Comparison of ENCODE assay signal across 10 cellular contexts in genomic region chr6:133888931-133889556, GRCh38. TPM values are rescaled to one million over a fixed set of nuclear protein-coding genes. Genes with fewer than 3 reads are reported as not detected.
DNase-seq lines count a peak whose midpoint lies in the region; ATAC-seq and TF ChIP-seq lines count a peak whose summit lies in the region.
"Had no signal": no experiment of that assay in that cellular context is flagged by ENCODE, and none has a peak within 500 bp of the region (broad histone marks: within the 10 kb centered on the region; RNA-seq: fewer than 3 reads in every experiment).

TCF21 (plus strand) TSS chr6:133889113; CDS start chr6:133889398, 285 bp downstream.

- no peak for TF ChIP-seq CTCF in adrenal gland (IDR thresholded peaks at IDR 0.05)

- H3K4me3 ChIP-seq in adrenal gland (peak within 1 kb of the TSS in 1 of 4 donors; percentile 28), iPS-11a (ENCODE audit: low read depth, low read length) (peak within 1 kb of the TSS; percentile 49)

- H3K27me3 ChIP-seq in adrenal gland: peaks cover 53% of the 10 kb centered on the region

- TF ChIP-seq POLR2A in adrenal gland (IDR thresholded peaks at IDR 0.05): no peak

- 24 to 32% (median 27%) methylated on average over 22 of the region's 22 CpGs for WGBS in adrenal gland, 4 donors

- no peaks in the 10 kb centered on the region for H3K36me3 ChIP-seq in adrenal gland (replicated peaks in 1 of 2)

- H3K9me3 ChIP-seq in adrenal gland (replicated peaks in 1 of 3): no peaks in the 10 kb centered on the region

- DNase-seq in ELR (ENCODE audit: low read depth) (peak; percentile 20), adrenal gland (peak in 1 of 7 donors; percentile 32), renal cortical epithelial cell (ENCODE audit: low read depth) (peak; percentile 16), NCI-H2081 treated with DMSO at 0.1 percent for 48 hours (lab: John Stamatoyannopoulos, UW) (no peak), NCI-H82 treated with DMSO at 0.1 percent for 48 hours (lab: John Stamatoyannopoulos, UW; ENCODE audit: unreplicated experiment) (no peak)
- DNase-seq: NCI-H524 treated with DMSO at 0.1 percent for 48 hours had no signal

- intact Hi-C loops in adrenal gland (cut with DNase I): no loop called here

- peak within 1 kb of the TSS in 4 of 5 donors; percentile 16 to 74 (median 58) for H3K27ac ChIP-seq in adrenal gland

- H3K4me1 ChIP-seq in adrenal gland (replicated peaks in 1 of 2): peaks cover 4 to 9% of the 10 kb centered on the region in 2 donors

- no peak for ATAC-seq in HG03457 (IDR thresholded peaks at IDR 0.05; ENCODE audit: unreplicated experiment)
- no peak for ATAC-seq in HG03521 (IDR thresholded peaks at IDR 0.05; ENCODE audit: unreplicated experiment)

RNA-seq across cellular contexts. Expression of gene TCF21, which starts in this region (rescaled TPM):
- total RNA-seq in adrenal gland: 10 to 100 TPM in 1 of 8 donors, 1 to 10 TPM in 7; 2.3 to 15.1 (median 6.3) TPM
- 1 to 10 TPM; 2.6 to 3.4 (median 2.6) TPM for polyA plus RNA-seq in adrenal gland
- not detected in 2 replicates for total RNA-seq in renal cortical epithelial cell
- total RNA-seq: temporal lobe had no signal

Comparison
In these comparisons a context has a peak if more than half of its experiments do, and no peak if none do; other contexts are left out.
1. Peak in DNase-seq in renal cortical epithelial cell; RNA of the gene not detected or under 1 TPM.